1 cellular context compared by ENCODE assay signal in genomic region chr6:41182069-41183034, GRCh38.
TF ChIP-seq lines count a peak whose summit lies in the region.

No MANE protein-coding gene starts in this region.

TF ChIP-seq in A549, 52 proteins besides CTCF, POLR2A, EP300 and RAD21 (continued from another document):
- no peak for TF ChIP-seq ATOH8 (CRISPR knock-in tag; IDR thresholded peaks at IDR 0.05; ENCODE audit: low read depth)
- TF ChIP-seq ZFP36 (IDR thresholded peaks at IDR 0.05; ENCODE audit: borderline replicate concordance, partially characterized antibody) = no peak
- no peak for TF ChIP-seq USF2 (IDR thresholded peaks at IDR 0.05)
